1 cellular context compared by ENCODE assay signal in the genomic region with DNA sequence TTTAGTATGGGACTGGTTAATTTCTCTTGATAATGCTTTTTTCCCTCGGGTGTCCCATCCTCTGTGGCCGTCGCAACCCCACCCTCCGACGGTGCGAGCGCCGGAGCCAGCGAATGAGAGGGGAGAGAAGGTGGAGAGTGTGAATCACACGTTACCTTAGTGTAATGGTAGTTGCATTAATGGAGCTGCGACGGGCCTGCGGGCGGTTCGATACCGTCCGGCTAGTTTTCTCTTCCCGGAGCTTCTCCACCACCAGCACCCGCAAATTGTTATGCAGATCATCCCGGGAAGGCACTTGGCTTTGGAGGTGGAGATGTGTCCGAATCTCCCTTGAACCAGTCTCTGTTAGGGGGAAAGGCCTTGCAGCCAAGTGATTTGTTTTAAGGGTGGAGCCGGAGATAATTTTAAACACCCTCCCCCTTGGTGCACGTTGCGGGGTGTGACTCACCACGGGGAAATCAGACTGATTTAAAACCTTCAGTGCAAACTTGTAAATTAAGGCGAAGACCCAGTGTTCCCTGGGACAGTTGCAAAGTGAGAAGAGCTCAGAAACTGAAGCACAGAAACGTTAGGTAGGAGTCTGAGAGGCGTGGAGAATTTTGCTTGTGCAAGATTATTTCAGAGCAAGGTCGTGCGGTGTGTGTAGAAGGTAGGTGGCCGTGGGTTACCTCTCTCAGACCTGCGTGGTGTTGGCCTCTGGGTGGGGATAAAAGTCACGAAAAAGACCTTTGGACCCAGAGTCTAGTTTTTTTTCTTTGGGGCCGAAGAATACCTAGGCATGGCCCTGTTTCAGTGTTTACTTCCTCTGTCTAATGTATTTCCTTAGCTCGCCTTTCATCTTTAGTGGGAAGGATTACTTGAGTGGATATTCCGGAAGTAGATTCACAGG.
A peak's percentile ranks its signal among the peaks of the same experiment; 100 is the strongest.
TF ChIP-seq lines count a peak whose summit lies in the region.

No MANE protein-coding gene starts in this region.

TF ChIP-seq in HEK293, 187 proteins besides CTCF, POLR2A, EP300 and RAD21 (continued from another document and continues in another):
- TF ChIP-seq MZF1 (tag by site-specific recombination; IDR thresholded peaks at IDR 0.05; ENCODE audit: borderline replicate concordance) (0 out of 2 replicates have a peak, but pooled peaks have one; percentile 23), ZNF37A (tag by site-specific recombination; IDR thresholded peaks at IDR 0.05) (no peak), ATF2 (tag by site-specific recombination; IDR thresholded peaks at IDR 0.05; ENCODE audit: low read depth) (no peak), ZNF488 (tag by site-specific recombination; IDR thresholded peaks at IDR 0.05) (no peak), HIC1 (tag by site-specific recombination; IDR thresholded peaks at IDR 0.05) (no peak), ZBTB6 (tag by site-specific recombination; IDR thresholded peaks at IDR 0.05) (no peak), ZNF184 (tag by site-specific recombination; IDR thresholded peaks at IDR 0.05) (no peak), ZFHX2 (tag by site-specific recombination; conservative IDR thresholded peaks at IDR 0.05) (0 out of 2 replicates have a peak, but pooled peaks have one; percentile 32), ZNF514 (tag by site-specific recombination; IDR thresholded peaks at IDR 0.05) (no peak), ZNF610 (tag by site-specific recombination; IDR thresholded peaks at IDR 0.05; ENCODE audit: borderline replicate concordance) (no peak), ZNF645 (tag by site-specific recombination; IDR thresholded peaks at IDR 0.05) (no peak), ZNF518A (tag by site-specific recombination; conservative IDR thresholded peaks at IDR 0.05; ENCODE audit: low read depth) (no peak), ZNF664 (tag by site-specific recombination; IDR thresholded peaks at IDR 0.05) (peak; percentile 18; the same call in 1 of the 2 replicates), MYNN (tag by site-specific recombination; IDR thresholded peaks at IDR 0.05; ENCODE audit: borderline replicate concordance) (no peak), ZNF239 (tag by site-specific recombination; IDR thresholded peaks at IDR 0.05) (no peak), ZFP37 (tag by site-specific recombination; IDR thresholded peaks at IDR 0.05) (no peak), GFI1B (tag by site-specific recombination; IDR thresholded peaks at IDR 0.05) (no peak), ZNF248 (tag by site-specific recombination; IDR thresholded peaks at IDR 0.05) (no peak), ZIC2 (tag by site-specific recombination; IDR thresholded peaks at IDR 0.05) (0 out of 2 replicates have a peak, but pooled peaks have one; percentile 36), KLF17 (tag by site-specific recombination; IDR thresholded peaks at IDR 0.05) (no peak)
- TF ChIP-seq, protein P1, sequence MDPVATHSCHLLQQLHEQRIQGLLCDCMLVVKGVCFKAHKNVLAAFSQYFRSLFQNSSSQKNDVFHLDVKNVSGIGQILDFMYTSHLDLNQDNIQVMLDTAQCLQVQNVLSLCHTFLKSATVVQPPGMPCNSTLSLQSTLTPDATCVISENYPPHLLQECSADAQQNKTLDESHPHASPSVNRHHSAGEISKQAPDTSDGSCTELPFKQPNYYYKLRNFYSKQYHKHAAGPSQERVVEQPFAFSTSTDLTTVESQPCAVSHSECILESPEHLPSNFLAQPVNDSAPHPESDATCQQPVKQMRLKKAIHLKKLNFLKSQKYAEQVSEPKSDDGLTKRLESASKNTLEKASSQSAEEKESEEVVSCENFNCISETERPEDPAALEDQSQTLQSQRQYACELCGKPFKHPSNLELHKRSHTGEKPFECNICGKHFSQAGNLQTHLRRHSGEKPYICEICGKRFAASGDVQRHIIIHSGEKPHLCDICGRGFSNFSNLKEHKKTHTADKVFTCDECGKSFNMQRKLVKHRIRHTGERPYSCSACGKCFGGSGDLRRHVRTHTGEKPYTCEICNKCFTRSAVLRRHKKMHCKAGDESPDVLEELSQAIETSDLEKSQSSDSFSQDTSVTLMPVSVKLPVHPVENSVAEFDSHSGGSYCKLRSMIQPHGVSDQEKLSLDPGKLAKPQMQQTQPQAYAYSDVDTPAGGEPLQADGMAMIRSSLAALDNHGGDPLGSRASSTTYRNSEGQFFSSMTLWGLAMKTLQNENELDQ (tag by site-specific recombination; IDR thresholded peaks at IDR 0.05; ENCODE audit: low read depth) = no peak
- TF ChIP-seq, protein P2, sequence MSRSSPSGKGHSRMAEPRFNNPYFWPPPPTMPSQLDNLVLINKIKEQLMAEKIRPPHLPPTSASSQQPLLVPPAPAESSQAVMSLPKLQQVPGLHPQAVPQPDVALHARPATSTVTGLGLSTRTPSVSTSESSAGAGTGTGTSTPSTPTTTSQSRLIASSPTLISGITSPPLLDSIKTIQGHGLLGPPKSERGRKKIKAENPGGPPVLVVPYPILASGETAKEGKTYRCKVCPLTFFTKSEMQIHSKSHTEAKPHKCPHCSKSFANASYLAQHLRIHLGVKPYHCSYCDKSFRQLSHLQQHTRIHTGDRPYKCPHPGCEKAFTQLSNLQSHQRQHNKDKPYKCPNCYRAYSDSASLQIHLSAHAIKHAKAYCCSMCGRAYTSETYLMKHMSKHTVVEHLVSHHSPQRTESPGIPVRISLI (tag by site-specific recombination; IDR thresholded peaks at IDR 0.05) = no peak
- TF ChIP-seq, protein P3, sequence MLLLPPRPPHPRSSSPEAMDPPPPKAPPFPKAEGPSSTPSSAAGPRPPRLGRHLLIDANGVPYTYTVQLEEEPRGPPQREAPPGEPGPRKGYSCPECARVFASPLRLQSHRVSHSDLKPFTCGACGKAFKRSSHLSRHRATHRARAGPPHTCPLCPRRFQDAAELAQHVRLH (tag by site-specific recombination; IDR thresholded peaks at IDR 0.05) = peak; percentile 74; the same call in 1 of the 2 replicates
- TF ChIP-seq, protein P4, sequence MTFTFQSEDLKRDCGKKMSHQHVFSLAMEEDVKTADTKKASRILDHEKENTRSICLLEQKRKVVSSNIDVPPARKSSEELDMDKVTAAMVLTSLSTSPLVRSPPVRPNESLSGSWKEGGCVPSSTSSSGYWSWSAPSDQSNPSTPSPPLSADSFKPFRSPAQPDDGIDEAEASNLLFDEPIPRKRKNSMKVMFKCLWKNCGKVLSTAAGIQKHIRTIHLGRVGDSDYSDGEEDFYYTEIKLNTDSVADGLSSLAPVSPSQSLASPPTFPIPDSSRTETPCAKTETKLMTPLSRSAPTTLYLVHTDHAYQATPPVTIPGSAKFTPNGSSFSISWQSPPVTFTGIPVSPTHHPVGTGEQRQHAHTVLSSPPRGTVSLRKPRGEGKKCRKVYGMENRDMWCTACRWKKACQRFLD (tag by site-specific recombination; IDR thresholded peaks at IDR 0.05) = no peak
- TF ChIP-seq, protein P5, sequence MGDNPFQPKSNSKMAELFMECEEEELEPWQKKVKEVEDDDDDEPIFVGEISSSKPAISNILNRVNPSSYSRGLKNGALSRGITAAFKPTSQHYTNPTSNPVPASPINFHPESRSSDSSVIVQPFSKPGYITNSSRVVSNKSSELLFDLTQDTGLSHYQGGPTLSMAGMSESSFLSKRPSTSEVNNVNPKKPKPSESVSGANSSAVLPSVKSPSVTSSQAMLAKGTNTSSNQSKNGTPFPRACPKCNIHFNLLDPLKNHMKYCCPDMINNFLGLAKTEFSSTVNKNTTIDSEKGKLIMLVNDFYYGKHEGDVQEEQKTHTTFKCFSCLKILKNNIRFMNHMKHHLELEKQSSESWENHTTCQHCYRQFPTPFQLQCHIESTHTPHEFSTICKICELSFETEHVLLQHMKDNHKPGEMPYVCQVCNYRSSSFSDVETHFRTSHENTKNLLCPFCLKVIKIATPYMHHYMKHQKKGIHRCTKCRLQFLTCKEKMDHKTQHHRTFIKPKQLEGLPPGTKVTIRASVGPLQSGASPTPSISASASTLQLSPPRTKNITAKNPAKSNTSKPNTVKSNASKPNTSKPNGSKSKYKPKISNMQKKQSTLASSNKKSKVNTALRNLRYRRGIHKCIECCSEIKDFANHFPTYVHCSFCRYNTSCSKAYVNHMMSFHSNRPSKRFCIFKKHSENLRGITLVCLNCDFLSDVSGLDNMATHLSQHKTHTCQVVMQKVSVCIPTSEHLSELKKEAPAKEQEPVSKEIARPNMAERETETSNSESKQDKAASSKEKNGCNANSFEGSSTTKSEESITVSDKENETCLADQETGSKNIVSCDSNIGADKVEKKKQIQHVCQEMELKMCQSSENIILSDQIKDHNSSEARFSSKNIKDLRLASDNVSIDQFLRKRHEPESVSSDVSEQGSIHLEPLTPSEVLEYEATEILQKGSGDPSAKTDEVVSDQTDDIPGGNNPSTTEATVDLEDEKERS (tag by site-specific recombination; IDR thresholded peaks at IDR 0.05) = no peak
